ENCODE assay signal across 19 cellular contexts in genomic region chr10:133122171-133122935, GRCh38. TPM values are rescaled to one million over a fixed set of nuclear protein-coding genes. Genes with fewer than 3 reads are reported as not detected.
DNase-seq lines count a peak whose midpoint lies in the region; ATAC-seq, FAIRE-seq and TF ChIP-seq lines count a peak whose summit lies in the region.
"Had no signal": no experiment of that assay in that cellular context is flagged by ENCODE, and none has a peak within 500 bp of the region (broad histone marks: within the 10 kb centered on the region; RNA-seq: fewer than 3 reads in every experiment).

No MANE protein-coding gene starts in this region.

- peaks cover 15% of the 10 kb centered on the region for H3K4me1 Mint-ChIP-seq in activated T-cell treated with anti-CD3 and anti-CD28 coated beads, Interleukin-2, amount 50 U/mL, for 72 hours (ENCODE audit: low read depth)

- H3K27ac ChIP-seq in right cardiac atrium (ENCODE audit: low read length) (no peak overlapping the region), H1 (ENCODE audit: low read depth, low read length) (no peak overlapping the region), osteoblast (ENCODE audit: low read depth, low read length) (no peak overlapping the region)

- H3K4ac ChIP-seq in H1 (replicated peaks; ENCODE audit: insufficient read length, low read depth, low read length) = no peak overlapping the region

- H2AK5ac ChIP-seq in H1 (ENCODE audit: low read depth, low read length) = no peak overlapping the region

- peaks cover 7% of the 10 kb centered on the region; the same call in 1 of the 2 replicates for H3K23me2 ChIP-seq in H1 (ENCODE audit: low read depth, low read length)

- no peak for FAIRE-seq in H1 (lab: Jason Lieb, UNC)

- H3K18ac ChIP-seq in H1 (ENCODE audit: extremely low read depth, low read length) = no peak overlapping the region

- H3K14ac ChIP-seq in H1 (ENCODE audit: insufficient read length) = no peak overlapping the region

- H2BK15ac ChIP-seq in H1 (ENCODE audit: low read length) = 0 out of 2 replicates have a peak overlapping the region, but pooled peaks have one; percentile 29

- no peak for TF ChIP-seq POLR2A in H1 (IDR thresholded peaks at IDR 0.05; ENCODE audit: control extremely low read depth in 1 of 2, low read depth in 2 of 2, low read length in 2 of 2)

- H4K5ac ChIP-seq in H1 (ENCODE audit: insufficient read length, low read depth, low read length) = no peak overlapping the region

- TF ChIP-seq CTCF in H1 (IDR thresholded peaks at IDR 0.05; ENCODE audit: control extremely low read depth in 1 of 3, insufficient read depth in 1 of 3, low read depth in 1 of 3, low read length in 3 of 3) = no peak
- no peak for TF ChIP-seq CTCF in osteoblast (IDR thresholded peaks at IDR 0.05; ENCODE audit: extremely low read depth, low read depth, low read length)

- TF ChIP-seq EP300 in H1 (IDR thresholded peaks at IDR 0.05; ENCODE audit: borderline replicate concordance in 1 of 2, low read depth in 2 of 2, low read length in 2 of 2) = no peak

- H3K9me3 Mint-ChIP-seq in activated T-cell treated with anti-CD3 and anti-CD28 coated beads, Interleukin-2, amount 50 U/mL, for 72 hours = peaks cover 4% of the 10 kb centered on the region in 2 donors

- WGBS in right cardiac atrium = 78% methylated on average over 33 of the region's 33 CpGs
- 92% methylated on average over 31 of the region's 33 CpGs; no CpG with 5 or more reads in 1 of the 2 experiments for WGBS in H1 (ENCODE audit: extremely low coverage in 1 of 2, insufficient coverage in 1 of 2, insufficient read length in 1 of 2, insufficient replicate concordance in 2 of 2, low coverage in 1 of 2, low lambda C conversion rate in 2 of 2, missing lambda C conversion rate in 1 of 2), 2 experiments

- peak overlapping the region; percentile 41 for H4K8ac ChIP-seq in H1 (ENCODE audit: extremely low read depth, insufficient read depth, low read length)

- no peak overlapping the region for H2BK20ac ChIP-seq in H1 (ENCODE audit: low read length)

- POLR2A ChIA-PET in H1 (lab: Charles Lee; ENCODE audit: partially characterized antibody) = no interaction called here

- H2BK120ac ChIP-seq in H1 (replicated peaks; ENCODE audit: low read depth, low read length) = no peak overlapping the region

- peak overlapping the region; percentile 64; the same call in 1 of the 2 replicates for H2BK12ac ChIP-seq in H1 (ENCODE audit: low read depth, low read length)

- H3K23ac ChIP-seq in H1 (ENCODE audit: insufficient read length) = no peak overlapping the region

- H3K27me3 ChIP-seq in right cardiac atrium (ENCODE audit: control insufficient read depth, insufficient read depth) (no peaks in the 10 kb centered on the region), H1 (replicated peaks in 1 of 4; ENCODE audit: control insufficient read depth in 3 of 4, extremely low read depth in 1 of 4, insufficient read depth in 3 of 4, low read length in 3 of 4) (no peaks in the 10 kb centered on the region; a peak in 1 of 7 replicates), osteoblast (ENCODE audit: insufficient read depth, low read length) (no peaks in the 10 kb centered on the region)

- H3K79me2 ChIP-seq in H1 (ENCODE audit: control insufficient read depth in 1 of 2, insufficient read depth in 2 of 2, low read length in 2 of 2) (no peaks in the 10 kb centered on the region), osteoblast (ENCODE audit: insufficient read depth, low read length) (no peaks in the 10 kb centered on the region)

- no peak for TF ChIP-seq RAD21 in H1 (IDR thresholded peaks at IDR 0.05 in 1 of 2, conservative IDR thresholded peaks at IDR 0.05 in 1 of 2; ENCODE audit: low read depth in 2 of 2, low read length in 2 of 2)

- H3K36me3 ChIP-seq in H1 (ENCODE audit: control insufficient read depth in 2 of 4, insufficient read depth in 4 of 4, low read length in 3 of 4) (peaks cover 0 to 2% (median 0%) of the 10 kb centered on the region in 4 experiments; a peak in 1 of 8 replicates), osteoblast (ENCODE audit: insufficient read depth, low read length) (no peaks in the 10 kb centered on the region)
- H3K36me3 ChIP-seq: HAP-1 had no signal

- no peak overlapping the region for H2AFZ ChIP-seq in H1 (ENCODE audit: low read length)
- H2AFZ ChIP-seq in osteoblast (ENCODE audit: low read length) = no peak overlapping the region

- H4K20me1 ChIP-seq in H1 (replicated peaks in 1 of 2; ENCODE audit: control insufficient read depth in 1 of 2, insufficient read depth in 2 of 2, low read length in 2 of 2) (peaks cover 0 to 5% of the 10 kb centered on the region in 2 experiments), osteoblast (ENCODE audit: insufficient read depth, low read length) (no peaks in the 10 kb centered on the region)

- H3K4me2 ChIP-seq in H1 (ENCODE audit: insufficient read depth in 1 of 2, low read depth in 2 of 2, low read length in 2 of 2) = no peak overlapping the region
- H3K4me2 ChIP-seq in osteoblast (ENCODE audit: insufficient read depth, low read length) = no peak overlapping the region

- peak overlapping the region; percentile 84; the same call in 1 of the 2 replicates for H2BK5ac ChIP-seq in H1 (ENCODE audit: low read depth, low read length)

- H3K56ac ChIP-seq in H1 (replicated peaks; ENCODE audit: insufficient read length, low read depth, low read length) = no peak overlapping the region

- H3K9me3 ChIP-seq in right cardiac atrium (ENCODE audit: control insufficient read depth, low read length) (no peaks in the 10 kb centered on the region), H1 (ENCODE audit: insufficient read depth in 2 of 2, low read depth in 1 of 2, low read length in 1 of 2) (peaks cover 6 to 11% of the 10 kb centered on the region in 2 experiments; a peak in 3 of 4 replicates), osteoblast (ENCODE audit: low read depth, low read length) (no peaks in the 10 kb centered on the region)
- H3K9me3 ChIP-seq: HAP-1 had no signal

- H3K27ac Mint-ChIP-seq in activated T-cell treated with anti-CD3 and anti-CD28 coated beads, Interleukin-2, amount 50 U/mL, for 72 hours = no peak overlapping the region

- intact Hi-C loops in right cardiac atrium (cut with DNase I) (loop anchor here in 3 of 4 donors (5.0 to 10.0 kb wide), 4 partner anchors 180 to 468 kb away; partner anchors contain the start of gene CFAP46 (in 1 of the 3)), Right ventricle myocardium superior (cut with DNase I) (loop anchor here (5.0 to 10.0 kb wide), 2 partner anchors 285 to 468 kb away; no protein-coding TSS in a partner anchor)

- peak; percentile 6 to 46 (median 33) for DNase-seq in right cardiac atrium
- DNase-seq in Right ventricle myocardium superior = no peak
- DNase-seq in H1 (ENCODE audit: low read depth in 1 of 2, low spot score in 2 of 2) = no peak
- DNase-seq in osteoblast (ENCODE audit: insufficient read length, low spot score, missing footprints) = peak; percentile 57
- no peak for DNase-seq in activated T-cell treated with anti-CD3 and anti-CD28 coated beads, Interleukin-2, amount 50 U/mL, for 72 hours
- no peak for DNase-seq in activated CD4-positive, alpha-beta T cell treated with anti-CD3 and anti-CD28 coated beads, Interleukin-2, amount 50 U/mL, for 48 hours
- DNase-seq: DMS79, IMR-90, NCI-H1417, NCI-H187, NCI-H2107, NCI-H510A, NCI-H748 treated with DMSO at 0.1 percent for 48 hours, PC-3 had no signal

- CTCF ChIA-PET in H1 (lab: Charles Lee; ENCODE audit: partially characterized antibody) = interaction anchor here (0.6 to 3.8 kb wide), 7 partner anchors 21 to 217 kb away, joined by 3 to 29 read pairs (median 4); no protein-coding TSS in a partner anchor

- no peak overlapping the region for H3K9ac ChIP-seq in H1 (replicated peaks in 1 of 4; ENCODE audit: extremely low read depth in 1 of 4, low read depth in 3 of 4, low read length in 3 of 4)

- H3K79me1 ChIP-seq in H1 (ENCODE audit: low read depth, low read length) = no peaks in the 10 kb centered on the region

- H4K91ac ChIP-seq in H1 (replicated peaks; ENCODE audit: insufficient read length, low read length) = peak overlapping the region; percentile 73

- H3K4me3 ChIP-seq in right cardiac atrium (ENCODE audit: low read length) (no peak overlapping the region), H1 (ENCODE audit: extremely low read depth in 1 of 4, insufficient read depth in 2 of 4, low read depth in 3 of 4, low read length in 4 of 4) (no peak overlapping the region), osteoblast (ENCODE audit: insufficient read depth, low read length) (no peak overlapping the region)
- H3K4me3 ChIP-seq: HAP-1 had no signal

- no peaks in the 10 kb centered on the region for H3K4me1 ChIP-seq in right cardiac atrium (ENCODE audit: control insufficient read depth, insufficient read depth, low read length)
- peaks cover 0 to 2% (median 0%) of the 10 kb centered on the region in 4 experiments; a peak in 1 of 7 replicates for H3K4me1 ChIP-seq in H1 (replicated peaks in 1 of 4; ENCODE audit: control insufficient read depth in 3 of 4, insufficient read depth in 4 of 4, low read length in 3 of 4)
- H3K4me1 ChIP-seq in osteoblast (ENCODE audit: insufficient read depth, low read length) = no peaks in the 10 kb centered on the region
- H3K4me1 ChIP-seq: HAP-1 had no signal

- peaks cover 2 to 7% of the 10 kb centered on the region in 2 donors for H3K36me3 Mint-ChIP-seq in activated T-cell treated with anti-CD3 and anti-CD28 coated beads, Interleukin-2, amount 50 U/mL, for 72 hours (ENCODE audit: insufficient read depth in 2 of 2)
- H3K36me3 Mint-ChIP-seq: CD14-positive monocyte had no signal

- ATAC-seq in right cardiac atrium (no peak), Right ventricle myocardium superior (ENCODE audit: poor library complexity) (no peak), HG03095 (IDR thresholded peaks at IDR 0.05; ENCODE audit: unreplicated experiment) (no peak)
- no peak for ATAC-seq in activated T-cell treated with anti-CD3 and anti-CD28 coated beads, Interleukin-2, amount 50 U/mL, for 72 hours (replicated peaks in 1 of 2)
- ATAC-seq: PC-3 had no signal

- peaks cover 24% of the 10 kb centered on the region for H3K27me3 Mint-ChIP-seq in activated T-cell treated with anti-CD3 and anti-CD28 coated beads, Interleukin-2, amount 50 U/mL, for 72 hours (ENCODE audit: low read depth)

- H3K4me3 Mint-ChIP-seq in activated T-cell treated with anti-CD3 and anti-CD28 coated beads, Interleukin-2, amount 50 U/mL, for 72 hours = no peak overlapping the region

RNA-seq across cellular contexts. Expression of gene ADGRA1, which starts 34.6 kb away (rescaled TPM):
- total RNA-seq in right cardiac atrium (under 1 TPM in 1 of 4 donors, not detected in 3; 0.14 TPM), Right ventricle myocardium superior (not detected), osteoblast (not detected in 2 replicates)
- polyA plus RNA-seq in right cardiac atrium (0.02 TPM), H1 (2011; rRNA removed) (0.21 and 0.24 TPM in 2 replicates)
- total RNA-seq in H1 (2021; fragmentation: NEBNext Ultra II Directional; extraction: Animal tissue kit (Norgen Biotek cat#: 25700)) = 0.08 and 0.17 TPM in 2 replicates
- 0.18 TPM for polyA plus RNA-seq in H1 (2011; cell fraction: cytosol; rRNA removed)
- polyA plus RNA-seq in H1 (2011; cell fraction: nucleus; rRNA removed) = 0.19 TPM
- 0.14 to 0.27 TPM (median 0.23 TPM) in 4 replicates for polyA plus RNA-seq in H1 (2012, experiment 1 of 2)
- 0.13 TPM for polyA plus RNA-seq in H1 (2012, experiment 2 of 2)
- polyA plus RNA-seq in H1 (2013, experiment 1 of 2) = 0.06 TPM
- polyA plus RNA-seq in H1 (2013, experiment 2 of 2) = 0.09 TPM
- polyA minus RNA-seq in H1 (2011; rRNA and poly(A)+ RNA removed) = 0.07 and 0.09 TPM in 2 replicates
- 0.59 TPM for polyA minus RNA-seq in H1 (2011; cell fraction: cytosol; rRNA and poly(A)+ RNA removed)
- polyA minus RNA-seq in H1 (2011; cell fraction: nucleus; rRNA and poly(A)+ RNA removed) = 0.30 TPM
- not detected for total RNA-seq in activated T-cell treated with anti-CD3 and anti-CD28 coated beads, Interleukin-2, amount 50 U/mL, for 72 hours
- total RNA-seq: IMR-90, M059J, PC-3 had no signal
- polyA plus RNA-seq: CD14-positive monocyte, IMR-90 had no signal

RNA-seq across cellular contexts. Expression of gene KNDC1, which starts 37.7 kb away (rescaled TPM):
- 1 to 10 TPM in 2 of 4 donors, under 1 TPM in 2; 0.41 to 1.4 (median 0.91) TPM for total RNA-seq in right cardiac atrium
- 0.23 TPM for polyA plus RNA-seq in right cardiac atrium
- not detected for total RNA-seq in Right ventricle myocardium superior
- 16.7 and 19.3 TPM in 2 replicates for total RNA-seq in H1 (2021; fragmentation: NEBNext Ultra II Directional; extraction: Animal tissue kit (Norgen Biotek cat#: 25700))
- polyA plus RNA-seq in H1 (2011; rRNA removed) = 7.5 and 10.4 TPM in 2 replicates
- polyA plus RNA-seq in H1 (2011; cell fraction: cytosol; rRNA removed) = 8.2 TPM
- 24.2 TPM for polyA plus RNA-seq in H1 (2011; cell fraction: nucleus; rRNA removed)
- polyA plus RNA-seq in H1 (2012, experiment 1 of 2) = 10.6 to 18.0 TPM (median 14.3 TPM) in 4 replicates
- 7.0 TPM for polyA plus RNA-seq in H1 (2012, experiment 2 of 2)
- polyA plus RNA-seq in H1 (2013, experiment 1 of 2) = 6.2 TPM
- polyA plus RNA-seq in H1 (2013, experiment 2 of 2) = 5.8 TPM
- polyA minus RNA-seq in H1 (2011; rRNA and poly(A)+ RNA removed) = 14.2 and 17.3 TPM in 2 replicates
- polyA minus RNA-seq in H1 (2011; cell fraction: cytosol; rRNA and poly(A)+ RNA removed) = 9.8 TPM
- 27.6 TPM for polyA minus RNA-seq in H1 (2011; cell fraction: nucleus; rRNA and poly(A)+ RNA removed)
- total RNA-seq in osteoblast = under 0.01 TPM in 1 of 2 replicates, not detected in the other
- 1 to 10 TPM in 1 of 2 donors, under 1 TPM in 1; 0.28 to 1.2 TPM for total RNA-seq in activated T-cell treated with anti-CD3 and anti-CD28 coated beads, Interleukin-2, amount 50 U/mL, for 72 hours
- total RNA-seq: A673, M059J, PC-3 had no signal

Comparison
In these comparisons a context has a peak if more than half of its experiments do, and no peak if none do; other contexts are left out.
1. DNase-seq: peak in right cardiac atrium (3 of 3) and osteoblast (single experiment); none in Right ventricle myocardium superior (single experiment), H1 (0 of 2), activated T-cell treated with anti-CD3 and anti-CD28 coated beads, Interleukin-2, amount 50 U/mL, for 72 hours (0 of 2) and activated CD4-positive, alpha-beta T cell treated with anti-CD3 and anti-CD28 coated beads, Interleukin-2, amount 50 U/mL, for 48 hours (0 of 2).